In genomic region chr21:39022901-39023693, GRCh38 we compare ENCODE assay signal across 8 cellular contexts.
DNase-seq lines count a peak whose midpoint lies in the region; ATAC-seq, FAIRE-seq and TF ChIP-seq lines count a peak whose summit lies in the region.

No MANE protein-coding gene starts in this region.

- FAIRE-seq in RCC 7860 (lab: Jason Lieb, UNC), result peak; percentile 83

- DNase-seq in ELF-1 (ENCODE audit: low read depth, low spot score) (peak; percentile 52), RCC 7860 (ENCODE audit: low spot score) (peak; percentile 65), glomerular visceral epithelial cell (ENCODE audit: extremely low spot score) (peak; percentile 91), ovary (peak; percentile 73 to 93 (median 80)), prostate gland (ENCODE audit: low spot score) (no peak)

- H3K9me3 ChIP-seq in ovary (no peaks in the 10 kb centered on the region), prostate gland (no peaks in the 10 kb centered on the region)

- H3K4me1 ChIP-seq in ovary (ENCODE audit: insufficient read depth) (peaks cover 26% of the 10 kb centered on the region), prostate gland (replicated peaks) (no peaks in the 10 kb centered on the region)

- 8 to 11% (median 8%) methylated on average over 28 of the region's 28 CpGs for WGBS in ovary, 3 donors
- 69% methylated on average over 27 of the region's 28 CpGs for WGBS in prostate gland

- no peaks in the 10 kb centered on the region for H3K36me3 ChIP-seq in ovary
- no peaks in the 10 kb centered on the region for H3K36me3 ChIP-seq in prostate gland

- TF ChIP-seq POLR2A in ovary (IDR thresholded peaks at IDR 0.05), result no peak
- no peak for TF ChIP-seq POLR2A in prostate gland (IDR thresholded peaks at IDR 0.05)
- TF ChIP-seq POLR2A in GM18505 (IDR thresholded peaks at IDR 0.05; ENCODE audit: borderline replicate concordance, extremely low read depth, insufficient read depth, insufficient read length), result no peak

- intact Hi-C loops in ovary (cut with DNase I) (no loop called here), prostate gland (cut with DNase I) (no loop called here)

- ATAC-seq in HG03457 (IDR thresholded peaks at IDR 0.05; ENCODE audit: unreplicated experiment), result no peak
- no peak for ATAC-seq in HG03135 (IDR thresholded peaks at IDR 0.05; ENCODE audit: unreplicated experiment)
- no peak for ATAC-seq in GM18505 (IDR thresholded peaks at IDR 0.05; ENCODE audit: unreplicated experiment)

- TF ChIP-seq EP300 in ovary (IDR thresholded peaks at IDR 0.05), result no peak

- H3K27ac ChIP-seq in ovary (peak overlapping the region; percentile 6 to 67), prostate gland (no peak overlapping the region)

- no peak for TF ChIP-seq CTCF in ovary (IDR thresholded peaks at IDR 0.05)
- no peak for TF ChIP-seq CTCF in prostate gland (IDR thresholded peaks at IDR 0.05)

- no peaks in the 10 kb centered on the region for H3K27me3 ChIP-seq in ovary
- no peaks in the 10 kb centered on the region for H3K27me3 ChIP-seq in prostate gland (replicated peaks; ENCODE audit: insufficient read depth)

- H3K4me3 ChIP-seq in ovary (no peak overlapping the region), prostate gland (no peak overlapping the region)

Comparison
In these comparisons a context has a peak if more than half of its experiments do, and no peak if none do; other contexts are left out.
1. H3K27ac ChIP-seq: peak in ovary (2 of 2); none in prostate gland (0 of 2).